Comparison of ENCODE assay signal across 8 cellular contexts in genomic region chr20:1325173-1326030, GRCh38. TPM values are rescaled to one million over a fixed set of nuclear protein-coding genes. Genes with fewer than 3 reads are reported as not detected.
DNase-seq lines count a peak whose midpoint lies in the region; ATAC-seq and TF ChIP-seq lines count a peak whose summit lies in the region.

No MANE protein-coding gene starts in this region.

- intact Hi-C loops in CD4-positive, alpha-beta T cell (cut with DNase I, micrococcal nuclease), result loop anchor here (1.0 to 10.0 kb wide), 8 partner anchors 61 to 208 kb away; partner anchors contain the start of genes NSFL1C (in 2 of the 2), FKBP1A (in 1 of the 2), PSMF1 (in 1 of the 2) and SNPH (in 1 of the 2)
- intact Hi-C loops in dorsolateral prefrontal cortex (cut with DNase I), result loop anchor here (1.0 to 10.0 kb wide), 5 partner anchors 47 to 449 kb away; partner anchors contain the start of genes FKBP1A (in 2 of the 2) and NSFL1C (in 1 of the 2)

- no peak overlapping the region for H3K27ac Mint-ChIP-seq in CD4-positive, alpha-beta T cell

- DNase-seq in CD4-positive, alpha-beta T cell, result peak; percentile 98 to 100 (median 99)
- DNase-seq in NCI-H748 treated with DMSO at 0.1 percent for 48 hours (lab: John Stamatoyannopoulos, UW) (peak; percentile 99), dorsolateral prefrontal cortex (peak; percentile 92 to 96 (median 95))
- DNase-seq in activated CD4-positive, alpha-beta T cell treated with anti-CD3 and anti-CD28 coated beads, Interleukin-2, amount 50 U/mL, for 4 hours, result peak; percentile 98 to 99
- peak; percentile 99 for DNase-seq in stimulated activated CD4-positive, alpha-beta T cell treated with anti-CD3 and anti-CD28 coated beads, Interleukin-4, amount 100 ng/mL, for 1 hour

- POLR2A ChIA-PET in CD4-positive, alpha-beta T cell (lab: Charles Lee), result interaction anchor here (0.7 to 1.7 kb wide), 8 partner anchors 39 to 141 kb away, joined by 3 to 11 read pairs (median 6); partner anchors contain the start of genes FKBP1A and NSFL1C

- peak in 1 of 2 donors; percentile 52 for TF ChIP-seq RAD21 in liver (IDR thresholded peaks at IDR 0.05)

- H3K9me3 Mint-ChIP-seq in CD4-positive, alpha-beta T cell, result no peaks in the 10 kb centered on the region

- H3K4me3 Mint-ChIP-seq in CD4-positive, alpha-beta T cell, result no peak overlapping the region

- H3K27ac ChIP-seq in CD4-positive, alpha-beta T cell (ENCODE audit: low read depth, low read length), result peak overlapping the region; percentile 95
- H3K27ac ChIP-seq in dorsolateral prefrontal cortex (peak overlapping the region; percentile 66 to 100 (median 97)), liver (ENCODE audit: low read depth in 1 of 2, low read length in 2 of 2) (peak overlapping the region; percentile 100)

- H3K27me3 Mint-ChIP-seq in CD4-positive, alpha-beta T cell, result no peaks in the 10 kb centered on the region

- H3K9me3 ChIP-seq in CD4-positive, alpha-beta T cell (ENCODE audit: control insufficient read depth, low read length), result no peaks in the 10 kb centered on the region
- H3K9me3 ChIP-seq in liver (ENCODE audit: control insufficient read depth in 4 of 4, low read length in 3 of 4), result no peaks in the 10 kb centered on the region

- H3K27me3 ChIP-seq in CD4-positive, alpha-beta T cell (ENCODE audit: control insufficient read depth, insufficient read depth, low read length), result no peaks in the 10 kb centered on the region
- no peaks in the 10 kb centered on the region for H3K27me3 ChIP-seq in dorsolateral prefrontal cortex
- no peaks in the 10 kb centered on the region for H3K27me3 ChIP-seq in liver (ENCODE audit: control insufficient read depth in 4 of 4, insufficient read depth in 4 of 4, low read length in 3 of 4)

- H3K9ac ChIP-seq in liver (ENCODE audit: low read depth in 1 of 2, low read length in 2 of 2), result peak overlapping the region; percentile 100

- CTCF ChIA-PET in CD4-positive, alpha-beta T cell (lab: Charles Lee), result interaction anchor here (0.7 to 2.2 kb wide), 4 partner anchors 11 to 142 kb away, joined by 3 to 7 read pairs (median 4); partner anchors contain the start of gene NSFL1C

- H3K4me3 ChIP-seq in dorsolateral prefrontal cortex (peak overlapping the region; percentile 62 to 100 (median 93)), liver (ENCODE audit: low read depth in 1 of 3, low read length in 3 of 3) (peak overlapping the region; percentile 68 to 88 (median 78))

- under 1% methylated on average over 56 of the region's 56 CpGs for WGBS in liver

- H3K4me1 Mint-ChIP-seq in CD4-positive, alpha-beta T cell (ENCODE audit: low read depth), result peaks cover 13% of the 10 kb centered on the region

- peaks cover 15 to 51% (median 34%) of the 10 kb centered on the region in 4 donors for H3K4me1 ChIP-seq in liver (ENCODE audit: control insufficient read depth in 4 of 4, insufficient read depth in 4 of 4, low read length in 3 of 4)

- peaks cover 10% of the 10 kb centered on the region for H3K36me3 Mint-ChIP-seq in CD4-positive, alpha-beta T cell (ENCODE audit: low read depth)

- ATAC-seq in CD4-positive, alpha-beta T cell (ENCODE audit: poor library complexity), result peak; percentile 84
- peak; percentile 84 for ATAC-seq in GM19397 (IDR thresholded peaks at IDR 0.05; ENCODE audit: unreplicated experiment)
- peak; percentile 73 for ATAC-seq in HG03565 (IDR thresholded peaks at IDR 0.05; ENCODE audit: unreplicated experiment)

- peak; percentile 13 for TF ChIP-seq CTCF in CD4-positive, alpha-beta T cell (IDR thresholded peaks at IDR 0.05)
- TF ChIP-seq CTCF in dorsolateral prefrontal cortex (IDR thresholded peaks at IDR 0.05 in 54 of 56, conservative IDR thresholded peaks at IDR 0.05 in 2 of 56; ENCODE audit: low read depth in 1 of 56, partially characterized antibody in 56 of 56), result peak in 55 of 56 donors; percentile 14 to 76 (median 59)
- TF ChIP-seq CTCF in liver (IDR thresholded peaks at IDR 0.05; ENCODE audit: low read depth, low read length, missing input control), result peak; percentile 28

- H3K36me3 ChIP-seq in liver (ENCODE audit: control insufficient read depth in 4 of 4, insufficient read depth in 3 of 4, low read depth in 1 of 4, low read length in 3 of 4), result no peaks in the 10 kb centered on the region

TF ChIP-seq in liver, 16 proteins besides CTCF, POLR2A, EP300 and RAD21:
- TF ChIP-seq HNF4A (conservative IDR thresholded peaks at IDR 0.05) (peak; percentile 3 to 44), GABPA (IDR thresholded peaks at IDR 0.05 in 1 of 2, conservative IDR thresholded peaks at IDR 0.05 in 1 of 2) (peak in 1 of 2 donors; percentile 65), ZBTB33 (IDR thresholded peaks at IDR 0.05) (peak; percentile 21), YY1 (IDR thresholded peaks at IDR 0.05) (peak; percentile 99), RXRA (IDR thresholded peaks at IDR 0.05) (peak; percentile 92 to 95), MAX (IDR thresholded peaks at IDR 0.05) (peak; percentile 81), JUND (IDR thresholded peaks at IDR 0.05) (peak; percentile 74 to 78), ATF3 (IDR thresholded peaks at IDR 0.05) (peak; percentile 60), TAF1 (conservative IDR thresholded peaks at IDR 0.05) (peak; percentile 89), FOXA2 (IDR thresholded peaks at IDR 0.05) (no peak), HNF4G (IDR thresholded peaks at IDR 0.05) (no peak), NR2F2 (IDR thresholded peaks at IDR 0.05) (peak; percentile 74), SP1 (IDR thresholded peaks at IDR 0.05) (peak; percentile 89), FOXA1 (IDR thresholded peaks at IDR 0.05) (no peak), REST (IDR thresholded peaks at IDR 0.05) (peak; percentile 80), EGR1 (IDR thresholded peaks at IDR 0.05; ENCODE audit: low read depth in 2 of 2) (peak; percentile 82)

RNA-seq across cellular contexts. Expression of gene SDCBP2, which starts 3.5 kb away (rescaled TPM):
- 1 to 10 TPM; 1.2 to 1.3 TPM for total RNA-seq in CD4-positive, alpha-beta T cell
- total RNA-seq in dorsolateral prefrontal cortex, result 10 to 100 TPM in 118 of 120 experiments, 1 to 10 TPM in 2; 6.5 to 34.6 (median 21.2) TPM
- total RNA-seq in liver, result 1 to 10 TPM; 1.9 to 3.6 TPM
- polyA plus RNA-seq in liver, result 1 to 10 TPM; 5.8 to 6.1 TPM

RNA-seq across cellular contexts. Expression of gene SNPH, which starts 59.3 kb away (rescaled TPM):
- total RNA-seq in CD4-positive, alpha-beta T cell, result 10 to 100 TPM; 12.8 to 13.0 TPM
- total RNA-seq in dorsolateral prefrontal cortex (100 to 1,000 TPM in 109 of 120 experiments, 10 to 100 TPM in 11; 41.7 to 197 (median 132) TPM), liver (under 1 TPM; 0.28 to 0.50 TPM)
- under 1 TPM; 0.04 to 0.14 TPM for polyA plus RNA-seq in liver

Comparison
In these comparisons a context has a peak if more than half of its experiments do, and no peak if none do; other contexts are left out.
1. Peak in every context shown above with its lines: DNase-seq, ATAC-seq, H3K4me3 ChIP-seq and H3K27ac ChIP-seq.
2. RNA of gene SNPH, which starts 59.3 kb away (total RNA-seq): 41.7 to 197 TPM in dorsolateral prefrontal cortex and 12.8 to 13.0 TPM in CD4-positive, alpha-beta T cell; 0.28 to 0.50 TPM in liver; every median in the first group is over 4 times any median in the second.